Comparison of ENCODE assay signal across 8 cellular contexts in genomic region chr15:74543583-74543982, GRCh38. TPM values are rescaled to one million over a fixed set of nuclear protein-coding genes. Genes with fewer than 3 reads are reported as not detected.
DNase-seq lines count a peak whose midpoint lies in the region; ATAC-seq and TF ChIP-seq lines count a peak whose summit lies in the region.
"Had no signal": no experiment of that assay in that cellular context is flagged by ENCODE, and none has a peak within 500 bp of the region (broad histone marks: within the 10 kb centered on the region; RNA-seq: fewer than 3 reads in every experiment).

No MANE protein-coding gene starts in this region.

- H4K91ac ChIP-seq in H9 (ENCODE audit: insufficient read length, low read depth, low read length): no peak overlapping the region

- no peak overlapping the region for H2BK20ac ChIP-seq in H9 (ENCODE audit: low read depth, low read length, poor library complexity, severe bottlenecking)

- H3K9ac ChIP-seq in H9 (ENCODE audit: extremely low read depth, insufficient read length, low read length): no peak overlapping the region

- H3K4me3 Mint-ChIP-seq in H9: peak overlapping the region; percentile 94 to 99
- H3K4me3 Mint-ChIP-seq in central memory CD8-positive, alpha-beta T cell: peak overlapping the region; percentile 96

- no peaks in the 10 kb centered on the region for H3K27me3 ChIP-seq in H9 (ENCODE audit: insufficient read depth, low read length)

- H3T11ph ChIP-seq in H9 (ENCODE audit: low read length): no peak overlapping the region

- no peaks in the 10 kb centered on the region for H3K9me3 Mint-ChIP-seq in H9
- H3K9me3 Mint-ChIP-seq in central memory CD8-positive, alpha-beta T cell: no peaks in the 10 kb centered on the region

- no peaks in the 10 kb centered on the region for H3K27me3 Mint-ChIP-seq in H9 (ENCODE audit: low read depth)
- H3K27me3 Mint-ChIP-seq in central memory CD8-positive, alpha-beta T cell: no peaks in the 10 kb centered on the region

- H3K36me3 Mint-ChIP-seq in H9 (ENCODE audit: insufficient read depth in 1 of 3, low read depth in 3 of 3): peaks cover 26 to 52% (median 46%) of the 10 kb centered on the region in 3 experiments
- peaks cover 42% of the 10 kb centered on the region for H3K36me3 Mint-ChIP-seq in central memory CD8-positive, alpha-beta T cell (ENCODE audit: insufficient read depth)

- H2BK15ac ChIP-seq in H9 (ENCODE audit: low read depth, low read length): no peak overlapping the region

- no peak overlapping the region for H3K14ac ChIP-seq in H9 (ENCODE audit: insufficient read depth, low read length)

- H3K4me2 ChIP-seq in H9 (ENCODE audit: insufficient read depth, insufficient read length, low read length): peak overlapping the region; percentile 98

- H3K23ac ChIP-seq in H9 (ENCODE audit: insufficient read length, low read depth, low read length): no peak overlapping the region

- H2BK5ac ChIP-seq in H9 (ENCODE audit: insufficient read length, low read length): no peak overlapping the region

- DNase-seq in H9: no peak
- peak in 4 of 5 experiments; percentile 5 to 77 (median 26) for DNase-seq in T-helper 2 cell
- DNase-seq in central memory CD8-positive, alpha-beta T cell (ENCODE audit: low spot score in 2 of 2): no peak
- DNase-seq in stimulated activated CD4-positive, alpha-beta T cell treated with anti-CD3 and anti-CD28 coated beads, Interleukin-4, amount 100 ng/mL, for 4 hours: peak; percentile 15 to 52
- DNase-seq in left ventricle myocardium superior: no peak
- DNase-seq in NCI-H2081 treated with DMSO at 0.1 percent for 48 hours (lab: John Stamatoyannopoulos, UW): no peak
- DNase-seq: NCI-H187 treated with DMSO at 0.1 percent for 48 hours had no signal

- peak; percentile 56; the same call in 2 of the 3 replicates for TF ChIP-seq CTCF in H9 (conservative IDR thresholded peaks at IDR 0.05)

- H3K79me2 ChIP-seq in H9 (ENCODE audit: insufficient read depth, low read length): peaks cover 47% of the 10 kb centered on the region; the same call in 1 of the 2 replicates

- peaks cover 17% of the 10 kb centered on the region for H3K23me2 ChIP-seq in H9 (ENCODE audit: insufficient read length, low read depth, low read length, poor library complexity, severe bottlenecking)

- H3K4me1 Mint-ChIP-seq in H9: peaks cover 43 to 45% of the 10 kb centered on the region in 2 experiments
- H3K4me1 Mint-ChIP-seq in central memory CD8-positive, alpha-beta T cell: peaks cover 65% of the 10 kb centered on the region

- no peak overlapping the region for H4K8ac ChIP-seq in H9 (replicated peaks; ENCODE audit: insufficient read length, low read depth, low read length)

- H3K18ac ChIP-seq in H9 (ENCODE audit: insufficient read length, low read depth, low read length): no peak overlapping the region

- H3K56ac ChIP-seq in H9 (ENCODE audit: insufficient read length, low read depth, low read length): no peak overlapping the region

- no peaks in the 10 kb centered on the region for H3K9me3 ChIP-seq in H9 (ENCODE audit: control insufficient read depth, low read depth, low read length)

- no peak overlapping the region for H2BK12ac ChIP-seq in H9 (ENCODE audit: insufficient read length, low read depth, low read length)

- no peak for ATAC-seq in central memory CD8-positive, alpha-beta T cell (replicated peaks; ENCODE audit: extremely low read depth, poor library complexity, severe bottlenecking)
- no peak for ATAC-seq in left ventricle myocardium superior
- ATAC-seq in HG03342 (IDR thresholded peaks at IDR 0.05; ENCODE audit: unreplicated experiment): no peak

- H3K27ac Mint-ChIP-seq in H9: peak overlapping the region; percentile 19 to 79 (median 51); a peak in 5 of 7 replicates
- H3K27ac Mint-ChIP-seq in central memory CD8-positive, alpha-beta T cell (ENCODE audit: low read depth): no peak overlapping the region

- peaks cover 8% of the 10 kb centered on the region for H3K79me1 ChIP-seq in H9 (ENCODE audit: insufficient read depth, low read depth, low read length, poor library complexity, severe bottlenecking)

- no peak overlapping the region for H4K5ac ChIP-seq in H9 (ENCODE audit: insufficient read length, low read depth, low read length)

- H2AFZ ChIP-seq in H9 (ENCODE audit: low read length): no peak overlapping the region

- no peak overlapping the region for H2AK5ac ChIP-seq in H9 (ENCODE audit: insufficient read length, low read length)

- H3K27ac ChIP-seq in H9 (ENCODE audit: insufficient read length, low read depth, low read length): no peak overlapping the region

- no peak overlapping the region for H2BK120ac ChIP-seq in H9 (ENCODE audit: low read depth, low read length, poor library complexity, severe bottlenecking)

- 100% methylated on average over 1 of the region's 3 CpGs for WGBS in H9 (ENCODE audit: extremely low coverage, insufficient read length, low lambda C conversion rate)

- intact Hi-C loops in left ventricle myocardium superior (cut with micrococcal nuclease): loop anchor here (10.0 kb wide), 1 partner anchor 71 kb away; the partner anchor contains the start of gene CLK3

- H4K20me1 ChIP-seq in H9 (ENCODE audit: control insufficient read depth, insufficient read depth, insufficient read length): no peaks in the 10 kb centered on the region

- no peak overlapping the region for H3K4ac ChIP-seq in H9 (ENCODE audit: low read depth, low read length)

- H3K4me1 ChIP-seq in H9 (ENCODE audit: insufficient read depth, low read length): peaks cover 8% of the 10 kb centered on the region

RNA-seq across cellular contexts. Expression of gene ARID3B, which starts 2.6 kb away (rescaled TPM):
- total RNA-seq in H9 (2021) (101 and 110 TPM in 2 replicates), left ventricle myocardium superior (2.0 TPM)

Comparison
In these comparisons a context has a peak if more than half of its experiments do, and no peak if none do; other contexts are left out.
1. DNase-seq: peak in T-helper 2 cell (4 of 5) and stimulated activated CD4-positive, alpha-beta T cell treated with anti-CD3 and anti-CD28 coated beads, Interleukin-4, amount 100 ng/mL, for 4 hours (2 of 2); none in H9 (single experiment), central memory CD8-positive, alpha-beta T cell (0 of 2), left ventricle myocardium superior (single experiment) and NCI-H2081 treated with DMSO at 0.1 percent for 48 hours (single experiment).
2. RNA of gene ARID3B, which starts 2.6 kb away (total RNA-seq): 101 to 110 TPM in H9; 2.0 TPM in left ventricle myocardium superior (single experiment); every median in the first group is over 10 times any median in the second.